In the genomic region with DNA sequence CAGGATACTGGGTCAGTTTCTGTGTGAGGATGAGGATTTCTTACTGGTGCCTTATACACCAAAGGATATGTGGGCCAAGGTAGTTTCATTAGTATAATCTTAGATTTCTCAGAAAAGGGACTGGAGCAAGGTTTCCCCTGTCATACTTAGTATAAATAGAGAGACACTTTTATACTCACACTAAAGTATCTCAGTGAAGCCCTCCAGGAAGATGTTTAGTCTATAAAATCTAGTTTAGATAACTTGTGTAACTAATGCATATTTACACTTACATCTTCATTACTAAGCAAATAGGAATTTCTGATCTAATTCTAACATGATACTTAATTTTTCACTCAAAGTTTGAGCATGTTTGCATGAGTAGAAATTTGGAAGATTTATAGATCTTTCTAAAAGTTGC, we compare ENCODE assay signal across 1 cellular context.
TF ChIP-seq lines count a peak whose summit lies in the region.

No MANE protein-coding gene starts in this region.

TF ChIP-seq in WTC11, 78 proteins besides CTCF, POLR2A, EP300 and RAD21:
- TF ChIP-seq, protein P1, sequence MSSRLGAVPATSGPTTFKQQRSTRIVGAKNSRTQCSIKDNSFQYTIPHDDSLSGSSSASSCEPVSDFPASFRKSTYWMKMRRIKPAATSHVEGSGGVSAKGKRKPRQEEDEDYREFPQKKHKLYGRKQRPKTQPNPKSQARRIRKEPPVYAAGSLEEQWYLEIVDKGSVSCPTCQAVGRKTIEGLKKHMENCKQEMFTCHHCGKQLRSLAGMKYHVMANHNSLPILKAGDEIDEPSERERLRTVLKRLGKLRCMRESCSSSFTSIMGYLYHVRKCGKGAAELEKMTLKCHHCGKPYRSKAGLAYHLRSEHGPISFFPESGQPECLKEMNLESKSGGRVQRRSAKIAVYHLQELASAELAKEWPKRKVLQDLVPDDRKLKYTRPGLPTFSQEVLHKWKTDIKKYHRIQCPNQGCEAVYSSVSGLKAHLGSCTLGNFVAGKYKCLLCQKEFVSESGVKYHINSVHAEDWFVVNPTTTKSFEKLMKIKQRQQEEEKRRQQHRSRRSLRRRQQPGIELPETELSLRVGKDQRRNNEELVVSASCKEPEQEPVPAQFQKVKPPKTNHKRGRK (CRISPR knock-in tag; IDR thresholded peaks at IDR 0.05; ENCODE audit: borderline replicate concordance) = no peak
- TF ChIP-seq, protein P2, sequence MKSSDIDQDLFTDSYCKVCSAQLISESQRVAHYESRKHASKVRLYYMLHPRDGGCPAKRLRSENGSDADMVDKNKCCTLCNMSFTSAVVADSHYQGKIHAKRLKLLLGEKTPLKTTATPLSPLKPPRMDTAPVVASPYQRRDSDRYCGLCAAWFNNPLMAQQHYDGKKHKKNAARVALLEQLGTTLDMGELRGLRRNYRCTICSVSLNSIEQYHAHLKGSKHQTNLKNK (CRISPR knock-in tag; IDR thresholded peaks at IDR 0.05) = no peak
- TF ChIP-seq KAT7 (CRISPR knock-in tag; IDR thresholded peaks at IDR 0.05; ENCODE audit: borderline replicate concordance) = no peak
- no peak for TF ChIP-seq NR2C2 (CRISPR knock-in tag; IDR thresholded peaks at IDR 0.05)
- TF ChIP-seq, protein P3, sequence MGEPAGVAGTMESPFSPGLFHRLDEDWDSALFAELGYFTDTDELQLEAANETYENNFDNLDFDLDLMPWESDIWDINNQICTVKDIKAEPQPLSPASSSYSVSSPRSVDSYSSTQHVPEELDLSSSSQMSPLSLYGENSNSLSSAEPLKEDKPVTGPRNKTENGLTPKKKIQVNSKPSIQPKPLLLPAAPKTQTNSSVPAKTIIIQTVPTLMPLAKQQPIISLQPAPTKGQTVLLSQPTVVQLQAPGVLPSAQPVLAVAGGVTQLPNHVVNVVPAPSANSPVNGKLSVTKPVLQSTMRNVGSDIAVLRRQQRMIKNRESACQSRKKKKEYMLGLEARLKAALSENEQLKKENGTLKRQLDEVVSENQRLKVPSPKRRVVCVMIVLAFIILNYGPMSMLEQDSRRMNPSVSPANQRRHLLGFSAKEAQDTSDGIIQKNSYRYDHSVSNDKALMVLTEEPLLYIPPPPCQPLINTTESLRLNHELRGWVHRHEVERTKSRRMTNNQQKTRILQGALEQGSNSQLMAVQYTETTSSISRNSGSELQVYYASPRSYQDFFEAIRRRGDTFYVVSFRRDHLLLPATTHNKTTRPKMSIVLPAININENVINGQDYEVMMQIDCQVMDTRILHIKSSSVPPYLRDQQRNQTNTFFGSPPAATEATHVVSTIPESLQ (CRISPR knock-in tag; IDR thresholded peaks at IDR 0.05) = no peak
- TF ChIP-seq, protein P4, sequence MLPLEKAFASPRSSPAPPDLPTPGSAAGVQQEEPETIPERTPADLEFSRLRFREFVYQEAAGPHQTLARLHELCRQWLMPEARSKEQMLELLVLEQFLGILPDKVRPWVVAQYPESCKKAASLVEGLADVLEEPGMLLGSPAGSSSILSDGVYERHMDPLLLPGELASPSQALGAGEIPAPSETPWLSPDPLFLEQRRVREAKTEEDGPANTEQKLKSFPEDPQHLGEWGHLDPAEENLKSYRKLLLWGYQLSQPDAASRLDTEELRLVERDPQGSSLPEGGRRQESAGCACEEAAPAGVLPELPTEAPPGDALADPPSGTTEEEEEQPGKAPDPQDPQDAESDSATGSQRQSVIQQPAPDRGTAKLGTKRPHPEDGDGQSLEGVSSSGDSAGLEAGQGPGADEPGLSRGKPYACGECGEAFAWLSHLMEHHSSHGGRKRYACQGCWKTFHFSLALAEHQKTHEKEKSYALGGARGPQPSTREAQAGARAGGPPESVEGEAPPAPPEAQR (CRISPR knock-in tag; IDR thresholded peaks at IDR 0.05) = no peak
- TF ChIP-seq TP53 (CRISPR knock-in tag; IDR thresholded peaks at IDR 0.05) = no peak
- TF ChIP-seq, protein P5, sequence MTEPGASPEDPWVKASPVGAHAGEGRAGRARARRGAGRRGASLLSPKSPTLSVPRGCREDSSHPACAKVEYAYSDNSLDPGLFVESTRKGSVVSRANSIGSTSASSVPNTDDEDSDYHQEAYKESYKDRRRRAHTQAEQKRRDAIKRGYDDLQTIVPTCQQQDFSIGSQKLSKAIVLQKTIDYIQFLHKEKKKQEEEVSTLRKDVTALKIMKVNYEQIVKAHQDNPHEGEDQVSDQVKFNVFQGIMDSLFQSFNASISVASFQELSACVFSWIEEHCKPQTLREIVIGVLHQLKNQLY (CRISPR knock-in tag; IDR thresholded peaks at IDR 0.05) = no peak
- TF ChIP-seq GTF2I (CRISPR knock-in tag; conservative IDR thresholded peaks at IDR 0.05) = no peak
